ENCODE assay signal across 28 cellular contexts in the genomic region with DNA sequence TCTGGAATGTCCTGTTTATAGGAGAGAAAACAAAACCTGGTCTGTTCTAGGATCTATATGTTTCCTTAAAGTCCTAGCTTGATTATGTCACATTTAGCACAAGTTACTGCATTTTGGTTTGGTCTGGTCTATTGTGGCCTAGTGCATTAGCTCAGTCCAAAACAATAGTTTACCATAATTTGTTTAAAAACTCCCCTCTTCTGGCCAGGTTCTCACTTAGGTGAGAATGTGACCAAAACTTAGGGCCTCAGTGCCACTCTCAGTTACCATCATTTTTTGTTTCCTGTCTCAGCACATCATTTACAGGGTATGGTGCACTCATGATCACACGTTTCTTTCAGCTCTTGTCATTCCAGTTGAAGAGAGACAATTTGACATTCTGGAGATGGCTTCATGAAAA.
"Had no signal": no experiment of that assay in that cellular context is flagged by ENCODE, and none has a peak within 500 bp of the region (broad histone marks: within the 10 kb centered on the region; RNA-seq: fewer than 3 reads in every experiment).

No MANE protein-coding gene starts in this region.

- H3K27ac ChIP-seq: adrenal gland, SJCRH30, SK-N-MC, WERI-Rb-1 had no signal

- H3K4me1 ChIP-seq: adrenal gland, SJCRH30 had no signal

- H3K4me3 Mint-ChIP-seq: activated CD8-positive, alpha-beta T cell treated with anti-CD3 and anti-CD28 coated beads for 36 hours; activated naive CD4-positive, alpha-beta T cell treated with anti-CD3 and anti-CD28 coated beads, Interleukin-2, amount 50 U/mL, for 24 hours; activated T-cell treated with anti-CD3 and anti-CD28 coated beads, Interleukin-2, amount 50 U/mL, for 4 hours; brain had no signal

- DNase-seq: activated CD4-positive, alpha-beta T cell treated with anti-CD3 and anti-CD28 coated beads for 1 hour; activated CD4-positive, alpha-beta T cell treated with anti-CD3 and anti-CD28 coated beads for 48 hours; activated CD4-positive, CD25-positive, alpha-beta regulatory T cell; activated CD8-positive, alpha-beta T cell treated with anti-CD3 and anti-CD28 coated beads for 36 hours; activated effector memory CD4-positive, alpha-beta T cell treated with Interleukin-2 at 50 U/mL for 16 hours; activated naive CD4-positive, alpha-beta T cell treated with Interleukin-2 at 50 U/mL for 16 hours; activated T-cell treated with anti-CD3 and anti-CD28 coated beads, Interleukin-2, amount 50 U/mL, for 4 hours; adrenal gland; caudate nucleus; cerebellar nuclear complex; Kasumi-1; MG63; NCI-H1048; NCI-H1105 treated with DMSO at 0.1 percent for 48 hours; NCI-H1436; NCI-H1694; NCI-H1930; NCI-H345; NCI-H524 treated with DMSO at 0.1 percent for 48 hours; SHP77; SJCRH30; T1000; WERI-Rb-1 had no signal

- H3K27me3 Mint-ChIP-seq: activated CD8-positive, alpha-beta T cell treated with anti-CD3 and anti-CD28 coated beads for 36 hours; activated naive CD4-positive, alpha-beta T cell treated with anti-CD3 and anti-CD28 coated beads, Interleukin-2, amount 50 U/mL, for 24 hours; brain had no signal

- H3K4me1 Mint-ChIP-seq: activated naive CD4-positive, alpha-beta T cell treated with anti-CD3 and anti-CD28 coated beads, Interleukin-2, amount 50 U/mL, for 24 hours had no signal

- ATAC-seq: activated CD8-positive, alpha-beta T cell treated with anti-CD3 and anti-CD28 coated beads for 36 hours; activated T-cell treated with anti-CD3 and anti-CD28 coated beads, Interleukin-2, amount 50 U/mL, for 4 hours; Panc1 had no signal

- H3K27me3 ChIP-seq: adrenal gland, MG63, SJCRH30 had no signal

- H3K9me3 ChIP-seq: adrenal gland, MG63, SJCRH30 had no signal

- H3K9me3 Mint-ChIP-seq: activated CD8-positive, alpha-beta T cell treated with anti-CD3 and anti-CD28 coated beads for 36 hours; activated naive CD4-positive, alpha-beta T cell treated with anti-CD3 and anti-CD28 coated beads, Interleukin-2, amount 50 U/mL, for 24 hours; activated T-cell treated with anti-CD3 and anti-CD28 coated beads, Interleukin-2, amount 50 U/mL, for 4 hours had no signal

- H3K27ac Mint-ChIP-seq: activated CD8-positive, alpha-beta T cell treated with anti-CD3 and anti-CD28 coated beads for 36 hours; activated naive CD4-positive, alpha-beta T cell treated with anti-CD3 and anti-CD28 coated beads, Interleukin-2, amount 50 U/mL, for 24 hours; brain had no signal

- H3K36me3 Mint-ChIP-seq: activated naive CD4-positive, alpha-beta T cell treated with anti-CD3 and anti-CD28 coated beads, Interleukin-2, amount 50 U/mL, for 24 hours; brain had no signal

- FAIRE-seq: bronchial epithelial cell had no signal

- H3K4me3 ChIP-seq: adrenal gland, MG63, SJCRH30, SK-N-MC had no signal

- H3K36me3 ChIP-seq: adrenal gland, MG63, SJCRH30, WERI-Rb-1 had no signal
